9 cellular contexts compared by ENCODE assay signal in genomic region chr3:64023187-64023860, GRCh38. TPM values are rescaled to one million over a fixed set of nuclear protein-coding genes. Genes with fewer than 3 reads are reported as not detected.
DNase-seq lines count a peak whose midpoint lies in the region; ATAC-seq, FAIRE-seq and TF ChIP-seq lines count a peak whose summit lies in the region.
"Had no signal": no experiment of that assay in that cellular context is flagged by ENCODE, and none has a peak within 500 bp of the region (broad histone marks: within the 10 kb centered on the region; RNA-seq: fewer than 3 reads in every experiment).

Gene PSMD6, minus strand, starts transcription at chr3:64023494. Its CDS starts 75 bp downstream, at chr3:64023419.

- TF ChIP-seq CTCF in A549 (IDR thresholded peaks at IDR 0.05) (peak; percentile 90), WERI-Rb-1 (IDR thresholded peaks at IDR 0.05; ENCODE audit: low read depth, low read length) (peak; percentile 100), mammary epithelial cell (conservative IDR thresholded peaks at IDR 0.05 in 1 of 2, IDR thresholded peaks at IDR 0.05 in 1 of 2; ENCODE audit: extremely low read depth in 1 of 2, insufficient read depth in 1 of 2, low read depth in 1 of 2, low read length in 2 of 2) (peak; percentile 96 to 100)

- peak within 1 kb of the TSS; percentile 92 for H3K4me3 ChIP-seq in A549
- H3K4me3 ChIP-seq in WERI-Rb-1 (ENCODE audit: low read depth, low read length): peak within 1 kb of the TSS; percentile 96
- peak within 1 kb of the TSS; percentile 81 to 95 (median 85) for H3K4me3 ChIP-seq in mammary epithelial cell (replicated peaks in 1 of 3; ENCODE audit: insufficient read depth in 1 of 3, low read depth in 2 of 3, low read length in 3 of 3)

- H3K36me3 ChIP-seq in WERI-Rb-1 (peaks cover 38% of the 10 kb centered on the region), mammary epithelial cell (ENCODE audit: insufficient read depth, low read length) (peaks cover 14% of the 10 kb centered on the region)

- peak; percentile 59 for TF ChIP-seq POLR2A in A549 (IDR thresholded peaks at IDR 0.05; ENCODE audit: low read length)

- intact Hi-C loops in mammary epithelial cell (cut with micrococcal nuclease): loop anchor here (2.0 kb wide), 2 partner anchors 375 to 461 kb away; no protein-coding TSS in a partner anchor

- dilution Hi-C loops in mammary epithelial cell (cut with HindIII; ENCODE audit: low sequenced_read_pairs): no loop called here

- H4K20me1 ChIP-seq in mammary epithelial cell (ENCODE audit: insufficient read depth, low read length): no peaks in the 10 kb centered on the region

- no TSS peak for BruUV-seq in mammary epithelial cell (replicated peaks; lab: Mats Ljungman, UMichigan)

- POLR2A ChIA-PET in A549 (lab: Yijun Ruan, JAX): interaction anchor here (0.6 kb wide), 1 partner anchor 429 kb away, joined by 3 read pairs; no protein-coding TSS in a partner anchor

- no peaks in the 10 kb centered on the region for H3K27me3 ChIP-seq in WERI-Rb-1 (ENCODE audit: insufficient read depth, low read depth, severe bottlenecking)
- H3K27me3 ChIP-seq in mammary epithelial cell (ENCODE audit: insufficient read depth, low read length): no peaks in the 10 kb centered on the region

- in situ Hi-C loops in mammary epithelial cell (cut with MboI; ENCODE audit: low sequenced_read_pairs in 2 of 2): loop anchor here in 1 of 2 donors (10.0 kb wide), 2 partner anchors 201 to 461 kb away; partner anchors contain the start of gene PRICKLE2

- DNase-seq in A549 (ENCODE audit: low read depth in 1 of 2, low spot score in 1 of 2): peak; percentile 54 to 85
- peak; percentile 68 for DNase-seq in NCI-H2171 treated with DMSO at 0.1 percent for 48 hours (lab: John Stamatoyannopoulos, UW)
- DNase-seq in WERI-Rb-1: peak; percentile 91
- DNase-seq in mammary epithelial cell: peak; percentile 81
- peak; percentile 93 for DNase-seq in iPS-NIHi7 (ENCODE audit: extremely low spot score)
- DNase-seq in smooth muscle cell of the brain vasculature (ENCODE audit: low read depth, low spot score): peak; percentile 53

- no peaks in the 10 kb centered on the region for H3K9me3 ChIP-seq in A549
- no peaks in the 10 kb centered on the region for H3K9me3 ChIP-seq in WERI-Rb-1 (ENCODE audit: severe bottlenecking)
- no peaks in the 10 kb centered on the region for H3K9me3 ChIP-seq in mammary epithelial cell (replicated peaks; ENCODE audit: insufficient read depth, low read length)

- peak within 1 kb of the TSS; percentile 96 for H2AFZ ChIP-seq in mammary epithelial cell (ENCODE audit: low read depth, low read length)

- 24% methylated on average over 6 of the region's 59 CpGs for WGBS in A549 (ENCODE audit: missing lambda C conversion rate)
- 3% methylated on average over 24 of the region's 59 CpGs for WGBS in mammary epithelial cell (ENCODE audit: low coverage, missing lambda C conversion rate)

- H3K27ac ChIP-seq in A549 (peak within 1 kb of the TSS; percentile 84 to 96), WERI-Rb-1 (peak within 1 kb of the TSS; percentile 80), mammary epithelial cell (ENCODE audit: insufficient read depth, low read depth, low read length) (peak within 1 kb of the TSS; percentile 90)

- H3K4me1 ChIP-seq in A549 (peaks cover 10% of the 10 kb centered on the region; the same call in 2 of the 3 replicates), mammary epithelial cell (ENCODE audit: insufficient read depth, low read length) (peaks cover 10% of the 10 kb centered on the region)

- no peak for FAIRE-seq in A549 (lab: Jason Lieb, UNC)
- FAIRE-seq: TTC549 had no signal

- ATAC-seq in A549 (peak; percentile 96 to 97), GM18519 (IDR thresholded peaks at IDR 0.05; ENCODE audit: low FRiP score, unreplicated experiment) (peak; percentile 95), HG03060 (IDR thresholded peaks at IDR 0.05; ENCODE audit: low read depth, unreplicated experiment) (peak; percentile 85)

- H3K4me2 ChIP-seq in A549: peak within 1 kb of the TSS; percentile 88
- H3K4me2 ChIP-seq in mammary epithelial cell (ENCODE audit: insufficient read depth, low read depth, low read length): peak within 1 kb of the TSS; percentile 79

- H3K79me2 ChIP-seq in mammary epithelial cell (ENCODE audit: insufficient read depth, low read length): peaks cover 41% of the 10 kb centered on the region

- peak within 1 kb of the TSS; percentile 96 for H3K9ac ChIP-seq in mammary epithelial cell (ENCODE audit: insufficient read depth, low read length)

- no peak for TF ChIP-seq EP300 in A549 (IDR thresholded peaks at IDR 0.05)

- TF ChIP-seq RAD21 in A549 (conservative IDR thresholded peaks at IDR 0.05 in 1 of 2, IDR thresholded peaks at IDR 0.05 in 1 of 2): peak; percentile 36 to 62

- CTCF ChIA-PET in A549 (lab: Yijun Ruan, JAX) (interaction anchor here (0.6 to 3.3 kb wide), 29 partner anchors 8 to 461 kb away, joined by 3 to 15 read pairs (median 3); no protein-coding TSS in a partner anchor), mammary epithelial cell (lab: Charles Lee; ENCODE audit: low non-redundant PET) (interaction anchor here (0.6 to 0.7 kb wide), 3 partner anchors 63 to 459 kb away, joined by 3 to 30 read pairs (median 4); no protein-coding TSS in a partner anchor)

TF ChIP-seq in A549, 52 proteins besides CTCF, POLR2A, EP300 and RAD21 (continues in another document):
- TF ChIP-seq MYC (IDR thresholded peaks at IDR 0.05; ENCODE audit: borderline replicate concordance, low read length) (no peak), POLR2AphosphoS2 (conservative IDR thresholded peaks at IDR 0.05; ENCODE audit: low read length) (no peak), JUNB (IDR thresholded peaks at IDR 0.05) (no peak), HMGXB4 (CRISPR knock-in tag; IDR thresholded peaks at IDR 0.05; ENCODE audit: borderline replicate concordance) (peak; percentile 48; the same call in 1 of the 2 replicates), EHMT2 (IDR thresholded peaks at IDR 0.05; ENCODE audit: low read depth) (no peak), HES2 (IDR thresholded peaks at IDR 0.05) (no peak), EHF (CRISPR knock-in tag; IDR thresholded peaks at IDR 0.05) (no peak), NPAS2 (CRISPR knock-in tag; IDR thresholded peaks at IDR 0.05; ENCODE audit: borderline replicate concordance) (no peak), ELK1 (IDR thresholded peaks at IDR 0.05; ENCODE audit: low read depth, low read length) (no peak), KDM5A (IDR thresholded peaks at IDR 0.05) (peak; percentile 73), ZNF302 (CRISPR knock-in tag; IDR thresholded peaks at IDR 0.05) (no peak), HOXB13 (CRISPR knock-in tag; IDR thresholded peaks at IDR 0.05; ENCODE audit: low read depth) (no peak)

RNA-seq across cellular contexts. Expression of gene PSMD6, which starts in this region (rescaled TPM):
- polyA plus RNA-seq in A549 (2011; rRNA removed) (53.8 and 76.8 TPM in 2 replicates), A549 (2017; fragmentation: RNase III; extraction: RNeasy Plus Mini Kit Qiagen cat#74134 plus additional on column Dnase treatment) (117 to 121 TPM (median 120 TPM) in 3 replicates), mammary epithelial cell (75.2 TPM)
- 70.4 and 74.2 TPM in 2 replicates for polyA plus RNA-seq in A549 (2012; cell fraction: cytosol; rRNA removed)
- 43.2 and 51.1 TPM in 2 replicates for polyA plus RNA-seq in A549 (2012; cell fraction: nucleus; rRNA removed)
- polyA minus RNA-seq in A549 (2011; rRNA and poly(A)+ RNA removed): 20.3 and 20.7 TPM in 2 replicates
- 10 to 100 TPM; 70.7 to 85.9 TPM for total RNA-seq in mammary epithelial cell
- 28.0 TPM for polyA minus RNA-seq in mammary epithelial cell

Comparison
In these comparisons a context has a peak if more than half of its experiments do, and no peak if none do; other contexts are left out.
1. Peak in every context shown above with its lines: DNase-seq, ATAC-seq, H3K4me3 ChIP-seq and H3K27ac ChIP-seq.